Comparison of ENCODE assay signal across 7 cellular contexts in the genomic region with DNA sequence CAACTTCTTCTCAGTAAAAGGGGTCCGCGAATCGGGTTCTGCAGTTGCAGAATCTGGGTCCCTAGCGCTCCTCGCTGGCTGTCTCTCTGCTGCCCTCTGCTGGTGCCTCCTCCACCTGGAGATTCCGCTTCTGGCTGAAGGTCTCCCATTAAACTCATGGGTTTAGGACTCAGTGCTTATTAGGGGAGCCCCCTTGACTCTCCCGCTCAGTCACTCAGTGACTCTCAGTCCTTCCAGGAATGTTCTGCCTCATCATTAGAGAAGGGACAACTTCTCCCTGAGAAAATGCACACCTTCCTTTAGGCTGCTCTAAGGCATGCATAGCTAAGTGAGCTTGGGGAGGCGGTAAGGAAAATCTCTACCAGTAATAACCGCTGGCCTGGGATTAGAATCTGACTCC. TPM values are rescaled to one million over a fixed set of nuclear protein-coding genes. Genes with fewer than 3 reads are reported as not detected.
DNase-seq lines count a peak whose midpoint lies in the region; ATAC-seq, FAIRE-seq and TF ChIP-seq lines count a peak whose summit lies in the region.

No MANE protein-coding gene starts in this region.

- H3K36me3 Mint-ChIP-seq in activated naive CD4-positive, alpha-beta T cell treated with anti-CD3 and anti-CD28 coated beads for 36 hours (ENCODE audit: low read depth) = no peaks in the 10 kb centered on the region

- no peaks in the 10 kb centered on the region for H3K9me3 Mint-ChIP-seq in activated naive CD4-positive, alpha-beta T cell treated with anti-CD3 and anti-CD28 coated beads for 36 hours

- no peaks in the 10 kb centered on the region for H3K27me3 Mint-ChIP-seq in activated naive CD4-positive, alpha-beta T cell treated with anti-CD3 and anti-CD28 coated beads for 36 hours (ENCODE audit: low read depth)

- no peaks in the 10 kb centered on the region for H3K4me1 Mint-ChIP-seq in activated naive CD4-positive, alpha-beta T cell treated with anti-CD3 and anti-CD28 coated beads for 36 hours (ENCODE audit: low read depth)

- H3K9ac ChIP-seq in SK-N-SH = no peak overlapping the region

- H3K9me3 ChIP-seq in SK-N-SH = no peaks in the 10 kb centered on the region

- H3K27me3 ChIP-seq in GM06990 (replicated peaks; ENCODE audit: control insufficient read depth, insufficient read depth, low read length) (peaks cover 1% of the 10 kb centered on the region; the same call in 1 of the 2 replicates), SK-N-SH (ENCODE audit: insufficient read depth) (no peaks in the 10 kb centered on the region)

- no peak for TF ChIP-seq EP300 in SK-N-SH (IDR thresholded peaks at IDR 0.05; ENCODE audit: borderline replicate concordance in 1 of 2, low read depth in 1 of 2, low read length in 1 of 2)

- H3K4me3 ChIP-seq in GM06990 (replicated peaks; ENCODE audit: low read depth, low read length) (no peak overlapping the region), SK-N-SH (ENCODE audit: low read depth in 2 of 2, low read length in 1 of 2) (no peak overlapping the region; a peak in 1 of 4 replicates)

- peak; percentile 98 for TF ChIP-seq CTCF in GM06990 (IDR thresholded peaks at IDR 0.05; ENCODE audit: insufficient read depth, low read length, poor library complexity, severe bottlenecking)
- TF ChIP-seq CTCF in SK-N-SH (IDR thresholded peaks at IDR 0.05) = peak; percentile 97

- no peak overlapping the region for H3K4me3 Mint-ChIP-seq in activated naive CD4-positive, alpha-beta T cell treated with anti-CD3 and anti-CD28 coated beads for 36 hours

- intact Hi-C loops in activated naive CD4-positive, alpha-beta T cell treated with anti-CD3 and anti-CD28 coated beads for 36 hours (cut with micrococcal nuclease) = loop anchor here (2.0 kb wide), 2 partner anchors 53 to 61 kb away; no protein-coding TSS in a partner anchor
- intact Hi-C loops in cardiac septum (cut with DNase I) = no loop called here

- DNase-seq in GM06990 (ENCODE audit: extremely low read depth, insufficient read length) (no peak), HTR-8/SVneo (ENCODE audit: insufficient read length, low spot score) (peak; percentile 81), SK-N-SH (peak; percentile 91), cardiac septum (ENCODE audit: low spot score) (peak; percentile 85), putamen (ENCODE audit: low spot score) (peak; percentile 32)
- DNase-seq in activated naive CD4-positive, alpha-beta T cell treated with anti-CD3 and anti-CD28 coated beads for 36 hours = peak; percentile 81

- POLR2A ChIA-PET in SK-N-SH (lab: Yijun Ruan, JAX) = no interaction called here

- H3K9me2 ChIP-seq in SK-N-SH = no peaks in the 10 kb centered on the region

- TF ChIP-seq RAD21 in SK-N-SH (IDR thresholded peaks at IDR 0.05; ENCODE audit: low read length) = peak; percentile 68

- peaks cover 0 to 9% of the 10 kb centered on the region in 2 experiments; a peak in 1 of 4 replicates for H3K4me1 ChIP-seq in SK-N-SH (ENCODE audit: control insufficient read depth in 1 of 2, insufficient read depth in 2 of 2, low read depth in 1 of 2, low read length in 1 of 2)

- ATAC-seq in HG02763 (IDR thresholded peaks at IDR 0.05; ENCODE audit: unreplicated experiment) = no peak

- no peaks in the 10 kb centered on the region for H3K79me2 ChIP-seq in SK-N-SH (ENCODE audit: insufficient read depth)

- H3K27ac ChIP-seq in SK-N-SH (ENCODE audit: low read depth in 2 of 2, low read length in 1 of 2) = no peak overlapping the region

- no peak overlapping the region for H2AFZ ChIP-seq in SK-N-SH (ENCODE audit: low read depth)

- H3F3A ChIP-seq in SK-N-SH (replicated peaks; ENCODE audit: insufficient read depth) = peaks cover 4% of the 10 kb centered on the region

- H3K36me3 ChIP-seq in GM06990 (ENCODE audit: control insufficient read depth, insufficient read depth, low read length) (no peaks in the 10 kb centered on the region), SK-N-SH (replicated peaks in 1 of 2; ENCODE audit: control insufficient read depth in 1 of 2, insufficient read depth in 2 of 2, low read length in 1 of 2) (no peaks in the 10 kb centered on the region)

- WGBS in SK-N-SH (ENCODE audit: low lambda C conversion rate) = 35% methylated on average over 9 of the region's 9 CpGs

- no peak overlapping the region for H3K4me2 ChIP-seq in SK-N-SH

- no peak overlapping the region for H3K27ac Mint-ChIP-seq in activated naive CD4-positive, alpha-beta T cell treated with anti-CD3 and anti-CD28 coated beads for 36 hours

- FAIRE-seq in HTR-8/SVneo (lab: Jason Lieb, UNC) = peak; percentile 4

- H4K20me1 ChIP-seq in SK-N-SH (ENCODE audit: insufficient read depth) = no peaks in the 10 kb centered on the region

- CTCF ChIA-PET in SK-N-SH (lab: Yijun Ruan, JAX) = interaction anchor here (0.6 to 18.8 kb wide), 48 partner anchors 9 to 714 kb away, joined by 3 to 326 read pairs (median 5); partner anchors contain the start of genes GP5 and LRRC15
- CTCF ChIA-PET in activated naive CD4-positive, alpha-beta T cell treated with anti-CD3 and anti-CD28 coated beads for 36 hours (lab: Charles Lee) = interaction anchor here (0.7 to 9.5 kb wide), 25 partner anchors 9 to 564 kb away, joined by 3 to 166 read pairs (median 4); partner anchors contain the start of gene GP5

TF ChIP-seq in SK-N-SH, 30 proteins besides CTCF, POLR2A, EP300 and RAD21:
- TF ChIP-seq POLR2AphosphoS5 (IDR thresholded peaks at IDR 0.05; ENCODE audit: low read depth, low read length) (no peak), SMC3 (IDR thresholded peaks at IDR 0.05; ENCODE audit: low read depth, low read length) (peak; percentile 66)
TF ChIP-seq in SK-N-SH: peak in this region for 1.

RNA-seq across cellular contexts. Expression of gene CPN2, which starts 7.1 kb away (rescaled TPM):
- polyA plus RNA-seq in SK-N-SH (2012; rRNA removed) = not detected in 2 replicates
- not detected in 2 replicates for polyA plus RNA-seq in SK-N-SH (2012; cell fraction: cytosol; rRNA removed)
- not detected in 2 replicates for polyA plus RNA-seq in SK-N-SH (2012; cell fraction: nucleus; rRNA removed)
- total RNA-seq in activated naive CD4-positive, alpha-beta T cell treated with anti-CD3 and anti-CD28 coated beads for 36 hours = not detected
- 0.35 TPM for total RNA-seq in cardiac septum

RNA-seq across cellular contexts. Expression of gene LRRC15, which starts 25.5 kb away (rescaled TPM):
- 0.02 and 0.03 TPM in 2 replicates for polyA plus RNA-seq in SK-N-SH (2012; rRNA removed)
- 0.01 and 0.03 TPM in 2 replicates for polyA plus RNA-seq in SK-N-SH (2012; cell fraction: cytosol; rRNA removed)
- 0.04 and 0.05 TPM in 2 replicates for polyA plus RNA-seq in SK-N-SH (2012; cell fraction: nucleus; rRNA removed)
- not detected for total RNA-seq in activated naive CD4-positive, alpha-beta T cell treated with anti-CD3 and anti-CD28 coated beads for 36 hours
- total RNA-seq in cardiac septum = 0.38 TPM

RNA-seq across cellular contexts. Expression of gene GP5, which starts 55.1 kb away (rescaled TPM):
- 0.13 and 0.23 TPM in 2 replicates for polyA plus RNA-seq in SK-N-SH (2012; rRNA removed)
- polyA plus RNA-seq in SK-N-SH (2012; cell fraction: cytosol; rRNA removed) = 0.08 and 0.09 TPM in 2 replicates
- 0.80 and 0.83 TPM in 2 replicates for polyA plus RNA-seq in SK-N-SH (2012; cell fraction: nucleus; rRNA removed)
- total RNA-seq in activated naive CD4-positive, alpha-beta T cell treated with anti-CD3 and anti-CD28 coated beads for 36 hours = under 1 TPM; 0.62 to 0.64 TPM
- total RNA-seq in cardiac septum = 0.22 TPM
